ENCODE assay signal across 7 cellular contexts in the genomic region with DNA sequence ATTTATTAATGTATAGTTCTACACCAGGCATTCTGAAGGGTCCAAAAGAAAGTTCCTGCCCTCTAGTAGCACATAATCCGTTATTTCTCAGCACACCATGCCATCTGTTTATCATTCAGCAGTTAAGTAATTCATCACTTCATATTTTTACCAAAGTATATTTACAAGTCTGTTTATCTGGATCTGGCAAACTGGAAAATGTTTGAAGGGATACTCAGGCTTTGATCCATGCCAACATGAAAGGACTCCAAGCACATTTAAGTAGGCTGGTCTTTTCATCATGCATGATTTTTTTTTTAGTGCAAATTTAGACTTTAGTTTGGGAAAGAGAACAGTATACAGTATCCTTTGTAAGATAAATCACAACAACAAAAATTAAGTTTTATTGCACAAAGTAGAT. TPM values are rescaled to one million over a fixed set of nuclear protein-coding genes. Genes with fewer than 3 reads are reported as not detected.
"Had no signal": no experiment of that assay in that cellular context is flagged by ENCODE, and none has a peak within 500 bp of the region (broad histone marks: within the 10 kb centered on the region; RNA-seq: fewer than 3 reads in every experiment).

No MANE protein-coding gene starts in this region.

- DNase-seq: H9, HCEC 1CT, IMR-90 had no signal

- H3K4me3 ChIP-seq: GM23338, K562 had no signal

- H2AFZ ChIP-seq: GM23338 had no signal

- H3K27ac ChIP-seq: HL-60 had no signal

- H3K4me2 ChIP-seq: GM23338 had no signal

RNA-seq across cellular contexts. Expression of gene TMED6, which starts 44.5 kb away (rescaled TPM):
- total RNA-seq: GM23338, H1, IMR-90 had no signal
